ENCODE assay signal across 8 cellular contexts in genomic region chr5:109691248-109691574, GRCh38. TPM values are rescaled to one million over a fixed set of nuclear protein-coding genes. Genes with fewer than 3 reads are reported as not detected.
A peak's percentile ranks its signal among the peaks of the same experiment; 100 is the strongest.
DNase-seq lines count a peak whose midpoint lies in the region; ATAC-seq, FAIRE-seq and TF ChIP-seq lines count a peak whose summit lies in the region.

No MANE protein-coding gene starts in this region.

- H3K4me1 Mint-ChIP-seq in brain: peaks cover 53% of the 10 kb centered on the region

- H3K9ac ChIP-seq in HUES64 (ENCODE audit: low read depth, low read length): peak overlapping the region; percentile 89

- no peak overlapping the region for H3K27ac ChIP-seq in HUES64 (ENCODE audit: low read depth, low read length)

- no peaks in the 10 kb centered on the region for H3K27me3 ChIP-seq in HUES64 (ENCODE audit: insufficient read depth, low read length)
- H3K27me3 ChIP-seq in mononuclear cell (ENCODE audit: insufficient read depth, low read length): no peaks in the 10 kb centered on the region

- no peak for FAIRE-seq in HTR-8/SVneo (lab: Jason Lieb, UNC)

- H3K9me3 ChIP-seq in HUES64 (ENCODE audit: insufficient read depth, low read depth, low read length) (peaks cover 7% of the 10 kb centered on the region; the same call in 1 of the 2 replicates), mononuclear cell (ENCODE audit: low read depth, low read length) (no peaks in the 10 kb centered on the region)

- TF ChIP-seq CTCF in AG09309 (IDR thresholded peaks at IDR 0.05; ENCODE audit: control insufficient read depth, insufficient read depth, low read depth, low read length, missing control alignments): no peak
- peak in 1 of 2 experiments; percentile 54 for TF ChIP-seq CTCF in brain (conservative IDR thresholded peaks at IDR 0.05)

- 0 out of 2 replicates have a peak, but pooled peaks cover 3% of the 10 kb centered on the region for H3K36me3 ChIP-seq in HUES64 (ENCODE audit: insufficient read depth, low read length)

- WGBS in HUES64: under 1% methylated on average over 9 of the region's 11 CpGs

- H3K9me3 Mint-ChIP-seq in brain: peaks cover 4 to 17% (median 15%) of the 10 kb centered on the region in 5 experiments

- H3K4me1 ChIP-seq in HUES64 (ENCODE audit: insufficient read depth, low read length): peaks cover 37% of the 10 kb centered on the region
- H3K4me1 ChIP-seq in mononuclear cell (ENCODE audit: insufficient read depth, low read length): peaks cover 53% of the 10 kb centered on the region

- no peaks in the 10 kb centered on the region for H3K36me3 Mint-ChIP-seq in brain

- DNase-seq in AG09309 (ENCODE audit: low read depth) (no peak), OCI-M1 (lab: John Stamatoyannopoulos, UW) (no peak), HTR-8/SVneo (ENCODE audit: insufficient read length, low spot score) (no peak)

- ATAC-seq in HG03196 (IDR thresholded peaks at IDR 0.05; ENCODE audit: unreplicated experiment) (no peak), HG03025 (IDR thresholded peaks at IDR 0.05; ENCODE audit: low FRiP score, unreplicated experiment) (no peak)

- peak overlapping the region; percentile 88 for H3K4me3 ChIP-seq in AG09309 (ENCODE audit: control insufficient read depth, low read depth, low read length)
- peak overlapping the region; percentile 95 for H3K4me3 ChIP-seq in HUES64 (ENCODE audit: low read length)
- peak overlapping the region; percentile 81 for H3K4me3 ChIP-seq in mononuclear cell (ENCODE audit: low read length)

- no peaks in the 10 kb centered on the region for H3K27me3 Mint-ChIP-seq in brain

- H3K4me3 Mint-ChIP-seq in brain: peak overlapping the region; percentile 91 to 97 (median 91)

- peak overlapping the region; percentile 81 to 96 (median 84) for H3K27ac Mint-ChIP-seq in brain

RNA-seq across cellular contexts. Expression of gene MAN2A1, which starts 1.5 kb away (rescaled TPM):
- 44.5 TPM for polyA plus RNA-seq in HUES64 (2013, experiment 1 of 2)
- polyA plus RNA-seq in HUES64 (2013, experiment 2 of 2): 49.3 TPM
- 4.8 TPM for polyA plus RNA-seq in brain (ENCODE audit: insufficient read depth, low read depth, low replicate concordance)
- 112 TPM for total RNA-seq in mononuclear cell
